In the genomic region with DNA sequence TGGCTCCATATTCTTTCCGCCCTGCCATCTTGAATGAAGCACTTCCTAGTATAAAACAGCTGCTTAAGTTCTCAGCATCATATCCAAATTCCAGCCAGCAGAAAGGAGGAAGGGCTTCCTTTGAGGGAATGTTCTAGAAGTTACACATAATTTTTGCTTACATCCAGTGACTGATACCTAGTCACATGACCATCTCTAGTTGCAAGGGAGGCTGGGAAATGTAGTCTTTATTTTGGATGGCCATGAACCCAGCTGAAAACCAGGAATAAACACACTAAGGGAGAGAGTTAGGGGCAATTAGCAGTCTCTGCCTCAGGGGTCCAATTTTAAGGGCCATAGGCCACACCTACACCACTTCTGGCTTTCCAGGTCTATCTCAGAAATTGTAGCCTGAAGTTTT, we compare ENCODE assay signal across 29 cellular contexts. TPM values are rescaled to one million over a fixed set of nuclear protein-coding genes. Genes with fewer than 3 reads are reported as not detected.
DNase-seq lines count a peak whose midpoint lies in the region; TF ChIP-seq lines count a peak whose summit lies in the region.
"Had no signal": no experiment of that assay in that cellular context is flagged by ENCODE, and none has a peak within 500 bp of the region (broad histone marks: within the 10 kb centered on the region; RNA-seq: fewer than 3 reads in every experiment).

No MANE protein-coding gene starts in this region.

- DNase-seq in NCI-H82 (lab: John Stamatoyannopoulos, UW) (peak; percentile 10), NCI-H82 treated with DMSO at 0.1 percent for 48 hours (lab: John Stamatoyannopoulos, UW; ENCODE audit: unreplicated experiment) (no peak), OCI-LY7 (ENCODE audit: low spot score) (peak; percentile 2), endodermal cell (no peak), osteocyte (ENCODE audit: extremely low spot score, unreplicated experiment) (peak; percentile 0), CD1c-positive myeloid dendritic cell (ENCODE audit: extremely low spot score) (no peak), AML-193 (lab: John Stamatoyannopoulos, UW) (no peak), vagina (ENCODE audit: extremely low spot score in 2 of 2) (no peak)
- DNase-seq: activated CD4-positive, alpha-beta memory T cell treated with anti-CD3 and anti-CD28 coated beads for 36 hours; activated CD4-positive, CD25-positive, alpha-beta regulatory T cell treated with anti-CD3 and anti-CD28 coated beads, Interleukin-2, amount 50 U/mL, for 72 hours; activated CD8-positive, alpha-beta memory T cell treated with anti-CD3 and anti-CD28 coated beads, Interleukin-2, amount 50 U/mL, for 48 hours; aorta; CD4-positive, alpha-beta T cell; central memory CD4-positive, alpha-beta T cell; DMS 273 treated with DMSO at 0.1 percent for 48 hours; GDM1; left ventricle myocardium inferior; naive B cell; NCI-H1092 treated with DMSO at 0.1 percent for 48 hours; NCI-H187 treated with DMSO at 0.1 percent for 48 hours; NCI-H774; occipital lobe; T-helper 17 cell had no signal

- no peaks in the 10 kb centered on the region for H3K9me2 ChIP-seq in OCI-LY7 (ENCODE audit: insufficient read depth, low read length)

- TF ChIP-seq POLR2A in vagina (IDR thresholded peaks at IDR 0.05) = no peak

- H3K4me3 ChIP-seq in OCI-LY7 (ENCODE audit: low read depth, low read length, poor library complexity, severe bottlenecking) = no peak overlapping the region
- peak overlapping the region; percentile 7 for H3K4me3 ChIP-seq in endodermal cell (ENCODE audit: low read length)
- H3K4me3 ChIP-seq in vagina = no peak overlapping the region
- H3K4me3 ChIP-seq: left ventricle myocardium inferior, SK-N-MC, skin epidermis, tibial nerve had no signal

- peak overlapping the region; percentile 64; the same call in 1 of the 2 replicates for H2AFZ ChIP-seq in OCI-LY7 (ENCODE audit: low read length)

- no peak for TF ChIP-seq CTCF in OCI-LY7 (conservative IDR thresholded peaks at IDR 0.05; ENCODE audit: low read length)
- no peak for TF ChIP-seq CTCF in endodermal cell (conservative IDR thresholded peaks at IDR 0.05)
- TF ChIP-seq CTCF in osteocyte (IDR thresholded peaks at IDR 0.05) = no peak
- no peak for TF ChIP-seq CTCF in vagina (IDR thresholded peaks at IDR 0.05)

- H3K9me3 Mint-ChIP-seq in endodermal cell (peaks cover 5% of the 10 kb centered on the region), osteocyte (ENCODE audit: unreplicated experiment) (no peaks in the 10 kb centered on the region)
- H3K9me3 Mint-ChIP-seq: activated CD4-positive, alpha-beta memory T cell treated with anti-CD3 and anti-CD28 coated beads for 36 hours; activated naive CD4-positive, alpha-beta T cell treated with anti-CD3 and anti-CD28 coated beads, Interleukin-2, amount 50 U/mL, for 24 hours; activated T-helper 2 cell treated with anti-CD3 and anti-CD28 coated beads, Interferon-gamma antibody, Interleukin-2, Interleukin-4, amounts not matched to agents 10 μg/mL and 5 μg/mL and 100 μg/mL, durations not matched to agents 14 hours and 24 hours and 36 hours; CD4-positive, alpha-beta T cell; dendritic cell treated with granulocyte-macrophage colony-stimulating factor and Interleukin-4, amounts not matched to agents 40 ng/mL and 50 ng/mL, for 4 days had no signal

- no peak overlapping the region for H3K4me2 ChIP-seq in OCI-LY7 (ENCODE audit: low read length)

- no peaks in the 10 kb centered on the region for H3K79me2 ChIP-seq in OCI-LY7 (ENCODE audit: insufficient read depth, low read depth, low read length)

- H3K9me3 ChIP-seq in OCI-LY7 (ENCODE audit: low read length) (no peaks in the 10 kb centered on the region), endodermal cell (ENCODE audit: control insufficient read depth, low read length) (no peaks in the 10 kb centered on the region), vagina (no peaks in the 10 kb centered on the region)
- H3K9me3 ChIP-seq: left ventricle myocardium inferior, tibial nerve had no signal

- no peaks in the 10 kb centered on the region for H3K27me3 ChIP-seq in endodermal cell (ENCODE audit: control insufficient read depth, insufficient read depth, low read length, poor library complexity, severe bottlenecking)
- no peaks in the 10 kb centered on the region for H3K27me3 ChIP-seq in vagina
- H3K27me3 ChIP-seq: tibial nerve had no signal

- intact Hi-C loops in OCI-LY7 (cut with micrococcal nuclease; ENCODE audit: unreplicated experiment) (no loop called here), vagina (cut with DNase I) (no loop called here)

- 69% methylated on average over 1 of the region's 1 CpG; no CpG with 5 or more reads in 1 of the 2 experiments for WGBS in endodermal cell (ENCODE audit: insufficient coverage in 1 of 2, insufficient read length in 1 of 2), 2 experiments

- H3K9ac ChIP-seq in endodermal cell (ENCODE audit: extremely low read depth, low read length, poor library complexity, severe bottlenecking) = no peak overlapping the region

- H3K27ac Mint-ChIP-seq in endodermal cell (peak overlapping the region; percentile 90), osteocyte (ENCODE audit: unreplicated experiment) (no peak overlapping the region)
- H3K27ac Mint-ChIP-seq: activated CD4-positive, alpha-beta memory T cell treated with anti-CD3 and anti-CD28 coated beads for 36 hours; activated naive CD4-positive, alpha-beta T cell treated with anti-CD3 and anti-CD28 coated beads, Interleukin-2, amount 50 U/mL, for 24 hours; activated T-helper 2 cell treated with anti-CD3 and anti-CD28 coated beads, Interferon-gamma antibody, Interleukin-2, Interleukin-4, amounts not matched to agents 10 μg/mL and 5 μg/mL and 100 μg/mL, durations not matched to agents 14 hours and 24 hours and 36 hours; CD4-positive, alpha-beta T cell; dendritic cell treated with granulocyte-macrophage colony-stimulating factor and Interleukin-4, amounts not matched to agents 40 ng/mL and 50 ng/mL, for 4 days; naive B cell; T-helper 17 cell had no signal

- H3K36me3 ChIP-seq in OCI-LY7 (ENCODE audit: insufficient read depth, low read length) = no peaks in the 10 kb centered on the region
- H3K36me3 ChIP-seq in endodermal cell (ENCODE audit: control insufficient read depth, insufficient read depth, low read length) = no peaks in the 10 kb centered on the region
- H3K36me3 ChIP-seq in vagina = no peaks in the 10 kb centered on the region
- H3K36me3 ChIP-seq: left ventricle myocardium inferior, tibial nerve had no signal

- H3K27me3 Mint-ChIP-seq in endodermal cell (ENCODE audit: insufficient read depth) = peaks cover 3% of the 10 kb centered on the region
- peaks cover 2% of the 10 kb centered on the region for H3K27me3 Mint-ChIP-seq in osteocyte (ENCODE audit: unreplicated experiment)

- no peaks in the 10 kb centered on the region for H3K4me1 ChIP-seq in OCI-LY7 (ENCODE audit: insufficient read depth, low read length, poor library complexity, severe bottlenecking)
- peaks cover 10% of the 10 kb centered on the region for H3K4me1 ChIP-seq in endodermal cell (ENCODE audit: control insufficient read depth, insufficient read depth, low read length)
- H3K4me1 ChIP-seq in vagina = no peaks in the 10 kb centered on the region

- H3K4me3 Mint-ChIP-seq in endodermal cell = no peak overlapping the region
- no peak overlapping the region for H3K4me3 Mint-ChIP-seq in osteocyte (ENCODE audit: unreplicated experiment)
- H3K4me3 Mint-ChIP-seq: activated CD4-positive, alpha-beta memory T cell treated with anti-CD3 and anti-CD28 coated beads for 36 hours; activated naive CD4-positive, alpha-beta T cell treated with anti-CD3 and anti-CD28 coated beads, Interleukin-2, amount 50 U/mL, for 24 hours; CD4-positive, alpha-beta T cell; dendritic cell treated with granulocyte-macrophage colony-stimulating factor and Interleukin-4, amounts not matched to agents 40 ng/mL and 50 ng/mL, for 4 days; naive B cell; T-helper 17 cell had no signal

- BruUV-seq in OCI-LY7 (replicated peaks; lab: Mats Ljungman, UMichigan) = no TSS peak

- CTCF ChIA-PET in OCI-LY7 (lab: Charles Lee; ENCODE audit: unreplicated experiment) = no interaction called here

- H3K27ac ChIP-seq in OCI-LY7 (ENCODE audit: low read depth, low read length, poor library complexity, severe bottlenecking) (no peak overlapping the region), endodermal cell (ENCODE audit: low read depth, low read length) (no peak overlapping the region), vagina (no peak overlapping the region)
- H3K27ac ChIP-seq: left ventricle myocardium inferior, SK-N-MC, skin epidermis, tibial nerve had no signal

- POLR2A ChIA-PET in OCI-LY7 (lab: Charles Lee) = no interaction called here

- H3K36me3 Mint-ChIP-seq in endodermal cell (ENCODE audit: low read depth) (no peaks in the 10 kb centered on the region), osteocyte (ENCODE audit: unreplicated experiment) (no peaks in the 10 kb centered on the region)
- H3K36me3 Mint-ChIP-seq: activated CD4-positive, alpha-beta memory T cell treated with anti-CD3 and anti-CD28 coated beads for 36 hours; activated naive CD4-positive, alpha-beta T cell treated with anti-CD3 and anti-CD28 coated beads, Interleukin-2, amount 50 U/mL, for 24 hours; naive B cell had no signal

- H3K4me1 Mint-ChIP-seq in endodermal cell = peaks cover 50% of the 10 kb centered on the region
- H3K4me1 Mint-ChIP-seq in osteocyte (ENCODE audit: unreplicated experiment) = peaks cover 10% of the 10 kb centered on the region
- H3K4me1 Mint-ChIP-seq: activated naive CD4-positive, alpha-beta T cell treated with anti-CD3 and anti-CD28 coated beads, Interleukin-2, amount 50 U/mL, for 24 hours; naive B cell had no signal

- H4K20me1 ChIP-seq in OCI-LY7 (ENCODE audit: insufficient read depth, low read length) = no peaks in the 10 kb centered on the region

RNA-seq across cellular contexts. Expression of a gene that starts 57.8 kb away (rescaled TPM):
- total RNA-seq in OCI-LY7 (2014; rRNA removed; shearing (Covaris generic)) = 28.4 and 33.0 TPM in 2 replicates
- total RNA-seq in OCI-LY7 (2022) = 46.4 and 48.2 TPM in 2 replicates
- total RNA-seq in endodermal cell = 100 to 1,000 TPM in 1 of 2 donors, 10 to 100 TPM in 1; 82.9 to 125 TPM
- polyA plus RNA-seq in endodermal cell (2013, experiment 1 of 2) = 68.0 TPM
- polyA plus RNA-seq in endodermal cell (2013, experiment 2 of 2) = 65.9 TPM
- total RNA-seq in osteocyte = 93.2 and 94.7 TPM in 2 replicates
- total RNA-seq in vagina = 52.8 TPM

Comparison
In these comparisons a context has a peak if more than half of its experiments do, and no peak if none do; other contexts are left out.
1. DNase-seq: peak in NCI-H82 (single experiment), OCI-LY7 (single experiment) and osteocyte (single experiment); none in NCI-H82 treated with DMSO at 0.1 percent for 48 hours (single experiment), endodermal cell (single experiment), CD1c-positive myeloid dendritic cell (single experiment), AML-193 (0 of 2) and vagina (0 of 2).